In the genomic region with DNA sequence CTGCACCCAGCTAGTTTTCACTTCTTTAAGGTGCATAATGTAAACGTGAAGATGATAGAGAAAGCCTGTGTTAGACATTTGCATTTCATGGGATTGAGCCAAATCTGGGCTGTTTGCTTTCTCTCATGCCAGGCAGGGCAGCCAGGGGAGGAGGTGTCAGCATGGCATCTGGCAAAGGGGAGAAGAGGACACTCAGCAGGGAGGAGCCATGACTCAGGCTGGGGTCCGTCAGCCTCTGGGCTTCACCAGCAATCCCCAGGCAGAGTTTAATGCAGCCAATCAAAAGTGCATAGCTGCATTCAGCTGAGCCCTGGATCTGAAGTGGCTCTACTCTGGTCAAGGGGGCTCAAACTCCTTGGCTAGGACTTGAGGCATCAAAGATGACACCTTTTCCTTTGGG, we compare ENCODE assay signal across 20 cellular contexts. TPM values are rescaled to one million over a fixed set of nuclear protein-coding genes. Genes with fewer than 3 reads are reported as not detected.
DNase-seq lines count a peak whose midpoint lies in the region; ATAC-seq and TF ChIP-seq lines count a peak whose summit lies in the region.
"Had no signal": no experiment of that assay in that cellular context is flagged by ENCODE, and none has a peak within 500 bp of the region (broad histone marks: within the 10 kb centered on the region; RNA-seq: fewer than 3 reads in every experiment).

No MANE protein-coding gene starts in this region.

- no peaks in the 10 kb centered on the region for H3F3A ChIP-seq in MM.1S (ENCODE audit: insufficient read depth, low read length)

- H3K23ac ChIP-seq in mesenchymal stem cell (ENCODE audit: low read length in 2 of 2): no peak overlapping the region

- H3K9me3 ChIP-seq in mesenchymal stem cell (ENCODE audit: control insufficient read depth, low read length) (no peaks in the 10 kb centered on the region), MM.1S (replicated peaks; ENCODE audit: insufficient read depth, low read length) (no peaks in the 10 kb centered on the region)
- H3K9me3 ChIP-seq: left lung, uterus had no signal

- H3K4me2 ChIP-seq in mesenchymal stem cell (ENCODE audit: low read length, poor library complexity, severe bottlenecking) (no peak overlapping the region), MM.1S (ENCODE audit: low read depth, low read length) (no peak overlapping the region)

- H3K14ac ChIP-seq in mesenchymal stem cell (ENCODE audit: low read length in 2 of 2): no peak overlapping the region

- H3K36me3 ChIP-seq in mesenchymal stem cell (ENCODE audit: control insufficient read depth in 1 of 2, insufficient read depth in 2 of 2, low read depth in 1 of 2, low read length in 2 of 2): peaks cover 14 to 17% of the 10 kb centered on the region in 2 experiments
- no peaks in the 10 kb centered on the region for H3K36me3 ChIP-seq in MM.1S (replicated peaks; ENCODE audit: insufficient read depth, low read length)
- H3K36me3 ChIP-seq: uterus had no signal

- WGBS in mesenchymal stem cell: 84% methylated on average over 2 of the region's 2 CpGs

- H3K18ac ChIP-seq in mesenchymal stem cell (ENCODE audit: low read depth in 1 of 2, low read length in 2 of 2): no peak overlapping the region

- H3K27ac ChIP-seq in mesenchymal stem cell (ENCODE audit: low read length, poor library complexity, severe bottlenecking) (no peak overlapping the region), MM.1S (ENCODE audit: low read length) (no peak overlapping the region)
- H3K27ac ChIP-seq: cardiac muscle cell, epithelial cell of prostate, left lung, uterus had no signal

- H3K9me2 ChIP-seq in MM.1S (replicated peaks; ENCODE audit: insufficient read depth, low read length): no peaks in the 10 kb centered on the region

- H2AFZ ChIP-seq in mesenchymal stem cell (ENCODE audit: low read depth, low read length) (no peak overlapping the region), MM.1S (ENCODE audit: low read length) (no peak overlapping the region)

- no peaks in the 10 kb centered on the region for H3K79me2 ChIP-seq in MM.1S (ENCODE audit: low read length)

- peaks cover 4% of the 10 kb centered on the region for H3K4me1 ChIP-seq in mesenchymal stem cell (ENCODE audit: control insufficient read depth, insufficient read depth, low read depth, low read length)
- no peaks in the 10 kb centered on the region for H3K4me1 ChIP-seq in MM.1S (ENCODE audit: low read length)
- H3K4me1 ChIP-seq: uterus had no signal

- H3K27me3 ChIP-seq in mesenchymal stem cell (ENCODE audit: control insufficient read depth in 1 of 2, insufficient read depth in 1 of 2, low read length in 2 of 2): no peaks in the 10 kb centered on the region
- H3K27me3 ChIP-seq in MM.1S (replicated peaks; ENCODE audit: insufficient read depth, low read length): no peaks in the 10 kb centered on the region
- H3K27me3 ChIP-seq: cardiac muscle cell, left lung, uterus had no signal

- in situ Hi-C loops in astrocyte of the spinal cord (cut with HindIII; ENCODE audit: low sequenced_read_pairs): no loop called here

- no peak overlapping the region for H2BK5ac ChIP-seq in mesenchymal stem cell (ENCODE audit: low read depth, low read length, poor library complexity, severe bottlenecking)

- H2BK15ac ChIP-seq in mesenchymal stem cell (ENCODE audit: low read depth, poor library complexity, severe bottlenecking): no peak overlapping the region

- H2BK120ac ChIP-seq in mesenchymal stem cell (ENCODE audit: low read depth, low read length): no peak overlapping the region

- H3K4me3 ChIP-seq in astrocyte of the spinal cord (ENCODE audit: low read depth, low read length) (no peak overlapping the region), mesenchymal stem cell (ENCODE audit: insufficient read depth in 1 of 2, low read depth in 1 of 2, low read length in 2 of 2) (no peak overlapping the region), MM.1S (ENCODE audit: low read length) (no peak overlapping the region)
- H3K4me3 ChIP-seq: cardiac muscle cell, left lung, uterus had no signal

- H4K8ac ChIP-seq in mesenchymal stem cell (ENCODE audit: low read length): no peak overlapping the region

- no peak for TF ChIP-seq CTCF in astrocyte of the spinal cord (IDR thresholded peaks at IDR 0.05; ENCODE audit: low read depth, low read length)
- no peak for TF ChIP-seq CTCF in MM.1S (IDR thresholded peaks at IDR 0.05; ENCODE audit: low read length)

- H2AK5ac ChIP-seq in mesenchymal stem cell (ENCODE audit: low read length, severe bottlenecking): no peak overlapping the region

- H3K4ac ChIP-seq in mesenchymal stem cell (ENCODE audit: low read depth in 1 of 2, low read length in 2 of 2): no peak overlapping the region

- DNase-seq in AG20443 (ENCODE audit: low spot score): peak; percentile 63
- peak; percentile 55 for DNase-seq in M059J (ENCODE audit: low read depth)
- peak; percentile 33 for DNase-seq in astrocyte of the spinal cord (ENCODE audit: low read depth, low spot score)
- DNase-seq in mesenchymal stem cell: no peak
- DNase-seq in NCI-H187 treated with DMSO at 0.1 percent for 48 hours (lab: John Stamatoyannopoulos, UW): no peak
- DNase-seq in MM.1S: no peak
- DNase-seq in kidney glomerular epithelial cell (lab: John Stamatoyannopoulos, UW): no peak
- DNase-seq: activated CD8-positive, alpha-beta memory T cell treated with anti-CD3 and anti-CD28 coated beads for 24 hours; AML-193; glutamatergic neuron; H7; left lung; NCI-H1930; RPMI8226; T1000; uterus had no signal

- no peak overlapping the region for H4K91ac ChIP-seq in mesenchymal stem cell (ENCODE audit: low read length)

- H2BK12ac ChIP-seq in mesenchymal stem cell (ENCODE audit: low read length in 2 of 2): no peak overlapping the region

- peaks cover 33% of the 10 kb centered on the region for H3K79me1 ChIP-seq in mesenchymal stem cell (replicated peaks; ENCODE audit: low read length, poor library complexity, severe bottlenecking)

- H4K20me1 ChIP-seq in MM.1S (ENCODE audit: insufficient read depth, low read length): no peaks in the 10 kb centered on the region

- H3K9ac ChIP-seq in mesenchymal stem cell (ENCODE audit: low read length) (peak overlapping the region; percentile 9), MM.1S (ENCODE audit: low read length) (no peak overlapping the region)

- ATAC-seq in HG03521 (IDR thresholded peaks at IDR 0.05; ENCODE audit: unreplicated experiment): no peak
- ATAC-seq: activated CD4-positive, CD25-positive, alpha-beta regulatory T cell treated with anti-CD3 and anti-CD28 coated beads, Interleukin-2, amount 50 U/mL, for 24 hours; left lung had no signal

RNA-seq across cellular contexts. Expression of a gene that starts 23.5 kb away (rescaled TPM):
- total RNA-seq in M059J (2014; rRNA removed; shearing (Covaris generic)): 70.8 and 91.9 TPM in 2 replicates
- 64.8 TPM for polyA plus RNA-seq in mesenchymal stem cell (2013, experiment 1 of 2)
- polyA plus RNA-seq in mesenchymal stem cell (2013, experiment 2 of 2): 66.7 TPM

RNA-seq across cellular contexts. Expression of a gene that starts 39.5 kb away (rescaled TPM):
- total RNA-seq in M059J (2014; rRNA removed; shearing (Covaris generic)): not detected in 2 replicates
- 0.01 TPM for polyA plus RNA-seq in mesenchymal stem cell (2013, experiment 1 of 2)
- 0.01 TPM for polyA plus RNA-seq in mesenchymal stem cell (2013, experiment 2 of 2)

Comparison
In these comparisons a context has a peak if more than half of its experiments do, and no peak if none do; other contexts are left out.
1. DNase-seq: peak in AG20443 (single experiment), M059J (single experiment) and astrocyte of the spinal cord (single experiment); none in mesenchymal stem cell (single experiment), NCI-H187 treated with DMSO at 0.1 percent for 48 hours (single experiment), MM.1S (single experiment) and kidney glomerular epithelial cell (single experiment).